ENCODE assay signal across 30 cellular contexts in the genomic region with DNA sequence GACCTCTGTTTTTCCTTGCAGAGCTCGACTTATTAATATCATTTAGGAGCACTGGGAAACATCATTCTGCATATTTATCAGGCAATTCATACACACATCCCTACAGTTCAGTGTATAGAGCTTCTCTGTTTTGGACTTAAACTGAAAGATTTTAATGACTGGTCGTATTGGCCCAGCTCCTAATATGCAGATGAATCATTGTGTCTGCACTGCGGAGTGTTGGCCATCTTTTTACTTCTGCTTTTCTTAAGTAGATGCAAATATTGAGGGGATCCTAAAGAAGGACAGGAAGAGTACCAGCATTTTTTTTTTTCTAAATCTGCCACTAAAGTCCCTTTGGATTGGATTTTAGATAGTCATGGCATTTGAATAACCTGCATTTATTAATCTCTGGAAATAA.
A peak's percentile ranks its signal among the peaks of the same experiment; 100 is the strongest.
DNase-seq lines count a peak whose midpoint lies in the region; ATAC-seq and TF ChIP-seq lines count a peak whose summit lies in the region.
"Had no signal": no experiment of that assay in that cellular context is flagged by ENCODE, and none has a peak within 500 bp of the region (broad histone marks: within the 10 kb centered on the region; RNA-seq: fewer than 3 reads in every experiment).

No MANE protein-coding gene starts in this region.

- DNase-seq in GM12864 (ENCODE audit: low read depth) (peak; percentile 12), astrocyte of the hippocampus (ENCODE audit: low read depth, low spot score) (peak; percentile 12), NCI-H2107 (lab: John Stamatoyannopoulos, UW) (no peak), epidermal melanocyte (ENCODE audit: insufficient read length, low spot score) (no peak), SHP77 (lab: John Stamatoyannopoulos, UW) (no peak)
- DNase-seq: activated CD4-positive, alpha-beta T cell treated with anti-CD3 and anti-CD28 coated beads, Interleukin-2, amount 10 ng/mL, durations not matched to agents 7 days and 5 days; activated CD8-positive, alpha-beta memory T cell treated with anti-CD3 and anti-CD28 coated beads, Interleukin-2, amount 10 ng/mL, durations not matched to agents 7 days and 5 days; activated naive CD4-positive, alpha-beta T cell treated with anti-CD3 and anti-CD28 coated beads, Interleukin-2, amount 10 ng/mL, durations not matched to agents 7 days and 5 days; activated T-cell treated with anti-CD3 and anti-CD28 coated beads, Interleukin-2, amount 50 U/mL, for 72 hours; amygdala; Caco-2; colonic mucosa; DMS79 treated with DMSO at 0.1 percent for 48 hours; effector memory CD8-positive, alpha-beta T cell; hippocampal formation; immature natural killer cell; KBM-7; MM.1S; naive thymus-derived CD4-positive, alpha-beta T cell; NCI-H187 treated with DMSO at 0.1 percent for 48 hours; NCI-H526 treated with DMSO at 0.1 percent for 48 hours; small intestine; stimulated activated CD4-positive, alpha-beta T cell treated with anti-CD3 and anti-CD28 coated beads, Interleukin-2, amount 100 ng/mL, for 24 hours had no signal

- ATAC-seq in GM19324 (IDR thresholded peaks at IDR 0.05; ENCODE audit: low FRiP score, unreplicated experiment) (peak; percentile 67), HG03175 (IDR thresholded peaks at IDR 0.05; ENCODE audit: unreplicated experiment) (peak; percentile 67), GM21360 (IDR thresholded peaks at IDR 0.05; ENCODE audit: unreplicated experiment) (no peak)
- ATAC-seq: activated CD8-positive, alpha-beta memory T cell treated with anti-CD3 and anti-CD28 coated beads, Interleukin-2, amount 10 ng/mL, durations not matched to agents 7 days and 5 days; activated T-cell treated with anti-CD3 and anti-CD28 coated beads, Interleukin-2, amount 50 U/mL, for 72 hours; effector memory CD8-positive, alpha-beta T cell; esophagus mucosa; left lobe of liver; naive thymus-derived CD4-positive, alpha-beta T cell; SK-N-SH treated with all-trans-retinoic acid at 6 μM for 48 hours had no signal

- no peak for TF ChIP-seq CTCF in GM12864 (IDR thresholded peaks at IDR 0.05; ENCODE audit: low read depth, low read length, missing control alignments)

- H3K4me3 ChIP-seq in GM12864 (ENCODE audit: low read depth, low read length) = no peak overlapping the region
- H3K4me3 ChIP-seq: colonic mucosa, suprapubic skin had no signal

Comparison
In these comparisons a context has a peak if more than half of its experiments do, and no peak if none do; other contexts are left out.
1. DNase-seq: peak in GM12864 (single experiment) and astrocyte of the hippocampus (single experiment); none in NCI-H2107 (single experiment), epidermal melanocyte (single experiment) and SHP77 (0 of 2).